Comparison of ENCODE assay signal across 30 cellular contexts in the genomic region with DNA sequence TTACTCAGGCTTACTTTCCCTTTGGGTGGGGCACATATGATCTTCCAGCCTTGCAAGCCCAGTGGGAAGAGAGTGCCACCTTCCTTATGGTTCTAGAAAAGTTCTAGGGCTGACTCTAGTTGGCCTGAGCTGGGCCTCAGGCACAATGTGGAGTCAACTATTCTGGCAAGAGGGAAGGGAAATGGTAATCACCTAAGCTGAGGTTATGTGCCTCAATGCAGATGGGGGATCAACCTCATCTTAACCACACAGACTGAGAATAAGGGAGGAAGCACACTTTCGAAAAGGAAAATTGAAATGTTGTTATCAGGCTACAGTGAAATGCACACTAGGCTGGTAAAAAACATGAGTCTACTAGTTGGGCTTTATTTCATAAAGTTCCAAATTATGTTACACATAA.
"Had no signal": no experiment of that assay in that cellular context is flagged by ENCODE, and none has a peak within 500 bp of the region (broad histone marks: within the 10 kb centered on the region; RNA-seq: fewer than 3 reads in every experiment).

No MANE protein-coding gene starts in this region.

- FAIRE-seq: K562, RCC 7860 had no signal

- DNase-seq: activated CD4-positive, alpha-beta memory T cell treated with anti-CD3 and anti-CD28 coated beads for 36 hours; activated CD4-positive, alpha-beta T cell treated with anti-CD3 and anti-CD28 coated beads for 36 hours; activated CD4-positive, alpha-beta T cell treated with anti-CD3 and anti-CD28 coated beads, Interleukin-2, amount 50 U/mL, for 1 hour; activated CD8-positive, alpha-beta memory T cell treated with anti-CD3 and anti-CD28 coated beads, Interleukin-2, amount 10 ng/mL, durations not matched to agents 7 days and 5 days; activated CD8-positive, alpha-beta memory T cell treated with anti-CD3 and anti-CD28 coated beads, Interleukin-2, amount 50 U/mL, for 48 hours; activated effector memory CD4-positive, alpha-beta T cell treated with Interleukin-2 at 50 U/mL for 16 hours; activated naive CD4-positive, alpha-beta T cell treated with anti-CD3 and anti-CD28 coated beads, Interleukin-2, amount 10 ng/mL, durations not matched to agents 7 days and 5 days; activated naive CD8-positive, alpha-beta T cell treated with anti-CD3 and anti-CD28 coated beads, Interleukin-2, amount 50 U/mL, for 24 hours; activated T-cell treated with anti-CD3 and anti-CD28 coated beads, Interleukin-2, amount 50 U/mL, for 48 hours; anterior cingulate cortex; NCI-H1105; NCI-H1417 treated with DMSO at 0.1 percent for 48 hours; NCI-H187 treated with DMSO at 0.1 percent for 48 hours; NCI-H2081; NCI-H2171 treated with DMSO at 0.1 percent for 48 hours; NCI-H2227 treated with DMSO at 0.1 percent for 48 hours; NCI-H446; NCI-H510A treated with DMSO at 0.1 percent for 48 hours; NCI-H526 treated with DMSO at 0.1 percent for 48 hours; NK-92 treated with Interleukin-12 subunit alpha and Interleukin-12 subunit beta, amount 100 ng/mL, for 24 hours; PC-3; SIG-M5; T1000 had no signal

- H3K4me1 ChIP-seq: breast epithelium had no signal

- H3K27ac ChIP-seq: breast epithelium, RWPE1 had no signal

- H3K4me3 Mint-ChIP-seq: activated CD4-positive, alpha-beta memory T cell treated with anti-CD3 and anti-CD28 coated beads for 36 hours; activated CD4-positive, alpha-beta T cell treated with anti-CD3 and anti-CD28 coated beads for 36 hours; activated CD8-positive, alpha-beta memory T cell treated with anti-CD3 and anti-CD28 coated beads, Interleukin-2, amount 10 ng/mL, durations not matched to agents 7 days and 5 days; activated naive CD4-positive, alpha-beta T cell treated with anti-CD3 and anti-CD28 coated beads, Interleukin-2, amount 10 ng/mL, durations not matched to agents 7 days and 5 days; activated naive CD8-positive, alpha-beta T cell; activated naive CD8-positive, alpha-beta T cell treated with anti-CD3 and anti-CD28 coated beads, Interleukin-2, amount 50 U/mL, for 24 hours had no signal

- H3K27me3 ChIP-seq: breast epithelium had no signal

- H3K4me3 ChIP-seq: breast epithelium, K562 had no signal

- H3K9me3 Mint-ChIP-seq: activated naive CD4-positive, alpha-beta T cell treated with anti-CD3 and anti-CD28 coated beads, Interleukin-2, amount 10 ng/mL, durations not matched to agents 7 days and 5 days; activated naive CD8-positive, alpha-beta T cell treated with anti-CD3 and anti-CD28 coated beads, Interleukin-2, amount 50 U/mL, for 24 hours had no signal

- H3K9me3 ChIP-seq: breast epithelium had no signal

- H3K27ac Mint-ChIP-seq: activated CD4-positive, alpha-beta memory T cell treated with anti-CD3 and anti-CD28 coated beads for 36 hours; activated CD4-positive, alpha-beta T cell treated with anti-CD3 and anti-CD28 coated beads for 36 hours; activated CD8-positive, alpha-beta memory T cell treated with anti-CD3 and anti-CD28 coated beads, Interleukin-2, amount 10 ng/mL, durations not matched to agents 7 days and 5 days; activated naive CD4-positive, alpha-beta T cell treated with anti-CD3 and anti-CD28 coated beads, Interleukin-2, amount 10 ng/mL, durations not matched to agents 7 days and 5 days; activated naive CD8-positive, alpha-beta T cell; activated naive CD8-positive, alpha-beta T cell treated with anti-CD3 and anti-CD28 coated beads, Interleukin-2, amount 50 U/mL, for 24 hours had no signal

- H3K4me1 Mint-ChIP-seq: activated CD4-positive, alpha-beta T cell treated with anti-CD3 and anti-CD28 coated beads for 36 hours; activated CD8-positive, alpha-beta memory T cell treated with anti-CD3 and anti-CD28 coated beads, Interleukin-2, amount 10 ng/mL, durations not matched to agents 7 days and 5 days; activated naive CD4-positive, alpha-beta T cell treated with anti-CD3 and anti-CD28 coated beads, Interleukin-2, amount 10 ng/mL, durations not matched to agents 7 days and 5 days; activated naive CD8-positive, alpha-beta T cell treated with anti-CD3 and anti-CD28 coated beads, Interleukin-2, amount 50 U/mL, for 24 hours had no signal

- ATAC-seq: activated CD4-positive, alpha-beta T cell treated with anti-CD3 and anti-CD28 coated beads for 36 hours; activated CD4-positive, CD25-positive, alpha-beta regulatory T cell treated with anti-CD3 and anti-CD28 coated beads, Interleukin-2, amount 50 U/mL, for 24 hours; activated CD8-positive, alpha-beta memory T cell treated with anti-CD3 and anti-CD28 coated beads, Interleukin-2, amount 10 ng/mL, durations not matched to agents 7 days and 5 days; activated naive CD8-positive, alpha-beta T cell treated with anti-CD3 and anti-CD28 coated beads, Interleukin-2, amount 50 U/mL, for 24 hours; K562; PC-3; Right ventricle myocardium inferior had no signal

- H3K36me3 ChIP-seq: breast epithelium had no signal

- H3K36me3 Mint-ChIP-seq: activated CD4-positive, alpha-beta memory T cell treated with anti-CD3 and anti-CD28 coated beads for 36 hours; activated CD8-positive, alpha-beta memory T cell treated with anti-CD3 and anti-CD28 coated beads, Interleukin-2, amount 10 ng/mL, durations not matched to agents 7 days and 5 days; activated naive CD4-positive, alpha-beta T cell treated with anti-CD3 and anti-CD28 coated beads, Interleukin-2, amount 10 ng/mL, durations not matched to agents 7 days and 5 days; activated naive CD8-positive, alpha-beta T cell had no signal

- H3K27me3 Mint-ChIP-seq: activated CD4-positive, alpha-beta memory T cell treated with anti-CD3 and anti-CD28 coated beads for 36 hours; activated CD8-positive, alpha-beta memory T cell treated with anti-CD3 and anti-CD28 coated beads, Interleukin-2, amount 10 ng/mL, durations not matched to agents 7 days and 5 days; activated naive CD4-positive, alpha-beta T cell treated with anti-CD3 and anti-CD28 coated beads, Interleukin-2, amount 10 ng/mL, durations not matched to agents 7 days and 5 days had no signal
